Comparison of ENCODE assay signal across 1 cellular context in genomic region chr17:43039646-43040045, GRCh38.
TF ChIP-seq lines count a peak whose summit lies in the region.

No MANE protein-coding gene starts in this region.

TF ChIP-seq in WTC11, 78 proteins besides CTCF, POLR2A, EP300 and RAD21 (continued from another document):
- TF ChIP-seq, protein P1, sequence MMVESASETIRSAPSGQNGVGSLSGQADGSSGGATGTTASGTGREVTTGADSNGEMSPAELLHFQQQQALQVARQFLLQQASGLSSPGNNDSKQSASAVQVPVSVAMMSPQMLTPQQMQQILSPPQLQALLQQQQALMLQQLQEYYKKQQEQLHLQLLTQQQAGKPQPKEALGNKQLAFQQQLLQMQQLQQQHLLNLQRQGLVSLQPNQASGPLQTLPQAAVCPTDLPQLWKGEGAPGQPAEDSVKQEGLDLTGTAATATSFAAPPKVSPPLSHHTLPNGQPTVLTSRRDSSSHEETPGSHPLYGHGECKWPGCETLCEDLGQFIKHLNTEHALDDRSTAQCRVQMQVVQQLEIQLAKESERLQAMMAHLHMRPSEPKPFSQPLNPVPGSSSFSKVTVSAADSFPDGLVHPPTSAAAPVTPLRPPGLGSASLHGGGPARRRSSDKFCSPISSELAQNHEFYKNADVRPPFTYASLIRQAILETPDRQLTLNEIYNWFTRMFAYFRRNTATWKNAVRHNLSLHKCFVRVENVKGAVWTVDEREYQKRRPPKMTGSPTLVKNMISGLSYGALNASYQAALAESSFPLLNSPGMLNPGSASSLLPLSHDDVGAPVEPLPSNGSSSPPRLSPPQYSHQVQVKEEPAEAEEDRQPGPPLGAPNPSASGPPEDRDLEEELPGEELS (CRISPR knock-in tag; IDR thresholded peaks at IDR 0.05), result no peak
- TF ChIP-seq ATF6 (CRISPR knock-in tag; IDR thresholded peaks at IDR 0.05) (no peak), RORB (CRISPR knock-in tag; IDR thresholded peaks at IDR 0.05) (no peak), ZNF219 (CRISPR knock-in tag; IDR thresholded peaks at IDR 0.05; ENCODE audit: borderline replicate concordance) (no peak), FOXK1 (CRISPR knock-in tag; IDR thresholded peaks at IDR 0.05) (no peak), NFYB (CRISPR knock-in tag; conservative IDR thresholded peaks at IDR 0.05; ENCODE audit: low read depth) (no peak), ZNF121 (CRISPR knock-in tag; IDR thresholded peaks at IDR 0.05) (no peak), ZSCAN18 (CRISPR knock-in tag; IDR thresholded peaks at IDR 0.05) (no peak), NFE2L1 (CRISPR knock-in tag; IDR thresholded peaks at IDR 0.05) (no peak), ZBTB21 (CRISPR knock-in tag; IDR thresholded peaks at IDR 0.05; ENCODE audit: borderline replicate concordance) (no peak), TCF7 (CRISPR knock-in tag; IDR thresholded peaks at IDR 0.05; ENCODE audit: low read depth) (no peak), ZNF425 (CRISPR knock-in tag; conservative IDR thresholded peaks at IDR 0.05) (no peak)
- TF ChIP-seq, protein P2, sequence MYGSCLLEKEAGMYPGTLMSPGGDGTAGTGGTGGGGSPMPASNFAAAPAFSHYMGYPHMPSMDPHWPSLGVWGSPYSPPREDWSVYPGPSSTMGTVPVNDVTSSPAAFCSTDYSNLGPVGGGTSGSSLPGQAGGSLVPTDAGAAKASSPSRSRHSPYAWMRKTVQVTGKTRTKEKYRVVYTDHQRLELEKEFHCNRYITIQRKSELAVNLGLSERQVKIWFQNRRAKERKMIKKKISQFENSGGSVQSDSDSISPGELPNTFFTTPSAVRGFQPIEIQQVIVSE (CRISPR knock-in tag; IDR thresholded peaks at IDR 0.05; ENCODE audit: borderline replicate concordance), result no peak
- TF ChIP-seq, protein P3, sequence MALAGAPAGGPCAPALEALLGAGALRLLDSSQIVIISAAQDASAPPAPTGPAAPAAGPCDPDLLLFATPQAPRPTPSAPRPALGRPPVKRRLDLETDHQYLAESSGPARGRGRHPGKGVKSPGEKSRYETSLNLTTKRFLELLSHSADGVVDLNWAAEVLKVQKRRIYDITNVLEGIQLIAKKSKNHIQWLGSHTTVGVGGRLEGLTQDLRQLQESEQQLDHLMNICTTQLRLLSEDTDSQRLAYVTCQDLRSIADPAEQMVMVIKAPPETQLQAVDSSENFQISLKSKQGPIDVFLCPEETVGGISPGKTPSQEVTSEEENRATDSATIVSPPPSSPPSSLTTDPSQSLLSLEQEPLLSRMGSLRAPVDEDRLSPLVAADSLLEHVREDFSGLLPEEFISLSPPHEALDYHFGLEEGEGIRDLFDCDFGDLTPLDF (CRISPR knock-in tag; IDR thresholded peaks at IDR 0.05), result no peak
- TF ChIP-seq, protein P4, sequence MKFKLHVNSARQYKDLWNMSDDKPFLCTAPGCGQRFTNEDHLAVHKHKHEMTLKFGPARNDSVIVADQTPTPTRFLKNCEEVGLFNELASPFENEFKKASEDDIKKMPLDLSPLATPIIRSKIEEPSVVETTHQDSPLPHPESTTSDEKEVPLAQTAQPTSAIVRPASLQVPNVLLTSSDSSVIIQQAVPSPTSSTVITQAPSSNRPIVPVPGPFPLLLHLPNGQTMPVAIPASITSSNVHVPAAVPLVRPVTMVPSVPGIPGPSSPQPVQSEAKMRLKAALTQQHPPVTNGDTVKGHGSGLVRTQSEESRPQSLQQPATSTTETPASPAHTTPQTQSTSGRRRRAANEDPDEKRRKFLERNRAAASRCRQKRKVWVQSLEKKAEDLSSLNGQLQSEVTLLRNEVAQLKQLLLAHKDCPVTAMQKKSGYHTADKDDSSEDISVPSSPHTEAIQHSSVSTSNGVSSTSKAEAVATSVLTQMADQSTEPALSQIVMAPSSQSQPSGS (CRISPR knock-in tag; IDR thresholded peaks at IDR 0.05; ENCODE audit: borderline replicate concordance, low read depth), result no peak
TF ChIP-seq in WTC11: peak in this region for 0.
